14 cellular contexts compared by ENCODE assay signal in the genomic region with DNA sequence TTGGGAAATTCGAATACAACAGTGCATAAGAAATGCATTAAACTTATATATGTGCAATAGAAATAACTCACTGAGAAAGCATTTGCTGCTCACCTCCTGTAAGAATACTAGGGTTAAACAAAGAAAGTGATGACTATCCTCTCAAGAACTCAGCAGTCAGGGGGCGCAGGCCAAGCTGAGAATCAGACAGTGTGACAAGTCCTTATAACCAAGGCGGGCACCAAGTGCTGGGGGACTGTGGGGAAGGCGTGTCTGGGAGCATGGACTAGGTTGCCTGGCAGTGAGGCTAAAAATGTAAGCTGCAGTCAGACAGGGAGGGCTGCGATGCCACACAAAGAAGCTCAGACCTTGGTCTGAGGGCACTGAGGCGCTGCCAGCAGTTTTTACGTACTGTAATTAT.
DNase-seq lines count a peak whose midpoint lies in the region; ATAC-seq and TF ChIP-seq lines count a peak whose summit lies in the region.
"Had no signal": no experiment of that assay in that cellular context is flagged by ENCODE, and none has a peak within 500 bp of the region (broad histone marks: within the 10 kb centered on the region; RNA-seq: fewer than 3 reads in every experiment).

No MANE protein-coding gene starts in this region.

- no peaks in the 10 kb centered on the region for H3K9me3 ChIP-seq in CD4-positive, CD25-positive, alpha-beta regulatory T cell (ENCODE audit: control insufficient read depth in 2 of 2, low read length in 2 of 2)
- H3K9me3 ChIP-seq: Caco-2 had no signal

- no peak for ATAC-seq in CD4-positive, CD25-positive, alpha-beta regulatory T cell (ENCODE audit: low read depth in 2 of 2)

- no peak for TF ChIP-seq CTCF in nephron (IDR thresholded peaks at IDR 0.05; ENCODE audit: unreplicated experiment in 3 of 3)

- peak overlapping the region; percentile 55 to 81 (median 75) for H3K27ac Mint-ChIP-seq in CD4-positive, CD25-positive, alpha-beta regulatory T cell
- peak overlapping the region; percentile 94 to 96 (median 95) for H3K27ac Mint-ChIP-seq in nephron
- H3K27ac Mint-ChIP-seq: dendritic cell treated with granulocyte-macrophage colony-stimulating factor and Interleukin-4, amounts not matched to agents 40 ng/mL and 50 ng/mL, for 4 days had no signal

- H3K4me1 Mint-ChIP-seq in CD4-positive, CD25-positive, alpha-beta regulatory T cell = peaks cover 5 to 41% (median 18%) of the 10 kb centered on the region in 4 donors
- H3K4me1 Mint-ChIP-seq in nephron = peaks cover 60% of the 10 kb centered on the region

- no peaks in the 10 kb centered on the region for H3K27me3 Mint-ChIP-seq in CD4-positive, CD25-positive, alpha-beta regulatory T cell
- H3K27me3 Mint-ChIP-seq in nephron (ENCODE audit: low read depth) = peaks cover 15% of the 10 kb centered on the region
- H3K27me3 Mint-ChIP-seq: dendritic cell treated with granulocyte-macrophage colony-stimulating factor and Interleukin-4, amounts not matched to agents 40 ng/mL and 50 ng/mL, for 4 days; naive B cell had no signal

- H3K4me1 ChIP-seq in CD4-positive, CD25-positive, alpha-beta regulatory T cell (ENCODE audit: control insufficient read depth, insufficient read depth, low read length, poor library complexity, severe bottlenecking) = no peaks in the 10 kb centered on the region
- H3K4me1 ChIP-seq: Caco-2 had no signal

- no peak for DNase-seq in CD4-positive, CD25-positive, alpha-beta regulatory T cell
- DNase-seq in EH (ENCODE audit: low read depth) (peak; percentile 31), astrocyte of the hippocampus (ENCODE audit: low read depth, low spot score) (peak; percentile 58), NCI-H2227 (lab: John Stamatoyannopoulos, UW; ENCODE audit: unreplicated experiment) (no peak), COR-L47 (lab: John Stamatoyannopoulos, UW) (no peak), SW480 (ENCODE audit: low spot score) (no peak)
- DNase-seq: Caco-2, DND-41, glutamatergic neuron, naive B cell, NCI-H146 had no signal

- no peak overlapping the region for H3K4me3 Mint-ChIP-seq in CD4-positive, CD25-positive, alpha-beta regulatory T cell
- peak overlapping the region in 1 of 3 experiments; percentile 10 for H3K4me3 Mint-ChIP-seq in nephron
- H3K4me3 Mint-ChIP-seq: dendritic cell treated with granulocyte-macrophage colony-stimulating factor and Interleukin-4, amounts not matched to agents 40 ng/mL and 50 ng/mL, for 4 days; naive B cell had no signal

- H3K27ac ChIP-seq in CD4-positive, CD25-positive, alpha-beta regulatory T cell (ENCODE audit: insufficient read depth, low read length, poor library complexity, severe bottlenecking) = no peak overlapping the region
- H3K27ac ChIP-seq: KMS-11 had no signal

- H3K36me3 Mint-ChIP-seq in CD4-positive, CD25-positive, alpha-beta regulatory T cell = peaks cover 46% of the 10 kb centered on the region
- peaks cover 54% of the 10 kb centered on the region for H3K36me3 Mint-ChIP-seq in nephron (ENCODE audit: low read depth)

- H3K9me3 Mint-ChIP-seq in CD4-positive, CD25-positive, alpha-beta regulatory T cell = no peaks in the 10 kb centered on the region
- no peaks in the 10 kb centered on the region for H3K9me3 Mint-ChIP-seq in nephron
- H3K9me3 Mint-ChIP-seq: dendritic cell treated with granulocyte-macrophage colony-stimulating factor and Interleukin-4, amounts not matched to agents 40 ng/mL and 50 ng/mL, for 4 days; naive B cell had no signal

- H3K36me3 ChIP-seq in CD4-positive, CD25-positive, alpha-beta regulatory T cell (ENCODE audit: control insufficient read depth, insufficient read depth, low read length) = peaks cover 99% of the 10 kb centered on the region

- H3K4me3 ChIP-seq in CD4-positive, CD25-positive, alpha-beta regulatory T cell (ENCODE audit: low read depth, low read length) = no peak overlapping the region

- no peaks in the 10 kb centered on the region for H3K27me3 ChIP-seq in CD4-positive, CD25-positive, alpha-beta regulatory T cell (ENCODE audit: control insufficient read depth, insufficient read depth, low read length)

Comparison
In these comparisons a context has a peak if more than half of its experiments do, and no peak if none do; other contexts are left out.
1. DNase-seq: peak in EH (single experiment) and astrocyte of the hippocampus (single experiment); none in CD4-positive, CD25-positive, alpha-beta regulatory T cell (0 of 3), NCI-H2227 (single experiment), COR-L47 (single experiment) and SW480 (single experiment).